In the genomic region with DNA sequence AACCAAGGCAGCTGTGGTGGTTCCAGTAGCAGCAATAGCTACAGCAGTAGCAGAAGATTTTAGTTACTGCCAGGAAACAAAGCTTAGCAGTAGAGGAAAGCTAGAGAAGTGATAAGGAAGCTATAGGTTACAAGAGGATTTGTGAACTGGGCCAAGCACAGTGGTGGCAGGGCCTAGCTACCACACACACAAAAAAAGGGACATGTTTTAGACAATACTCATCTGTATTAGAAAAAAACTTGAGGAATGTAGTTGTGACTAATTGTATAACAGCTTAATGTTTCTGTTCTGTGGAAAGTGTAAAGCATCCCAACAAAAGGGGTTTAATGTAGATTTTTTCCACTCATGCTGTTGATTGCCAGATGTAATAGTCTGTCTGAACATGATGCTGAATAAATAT, we compare ENCODE assay signal across 22 cellular contexts.
"Had no signal": no experiment of that assay in that cellular context is flagged by ENCODE, and none has a peak within 500 bp of the region (broad histone marks: within the 10 kb centered on the region; RNA-seq: fewer than 3 reads in every experiment).

No MANE protein-coding gene starts in this region.

- H3K9me3 ChIP-seq: body of pancreas, SK-N-SH had no signal

- H3K4me3 Mint-ChIP-seq: activated CD8-positive, alpha-beta T cell treated with anti-CD3 and anti-CD28 coated beads, Interleukin-2, amount 10 ng/mL, durations not matched to agents 7 days and 5 days; activated naive CD4-positive, alpha-beta T cell treated with anti-CD3 and anti-CD28 coated beads, Interleukin-2, amount 50 U/mL, for 24 hours; central memory CD8-positive, alpha-beta T cell had no signal

- H3K4me3 ChIP-seq: body of pancreas had no signal

- H3K4me2 ChIP-seq: SK-N-SH had no signal

- H3K27ac Mint-ChIP-seq: activated CD8-positive, alpha-beta T cell treated with anti-CD3 and anti-CD28 coated beads, Interleukin-2, amount 10 ng/mL, durations not matched to agents 7 days and 5 days had no signal

- H3K27me3 ChIP-seq: body of pancreas had no signal

- H3K36me3 ChIP-seq: WERI-Rb-1 had no signal

- DNase-seq: activated CD4-positive, alpha-beta T cell treated with anti-CD3 and anti-CD28 coated beads for 48 hours; activated CD4-positive, alpha-beta T cell treated with anti-CD3 and anti-CD28 coated beads, Interleukin-2, amount 50 U/mL, for 4 hours; activated CD8-positive, alpha-beta memory T cell treated with anti-CD3 and anti-CD28 coated beads, Interleukin-2, amount 50 U/mL, for 48 hours; activated CD8-positive, alpha-beta T cell treated with anti-CD3 and anti-CD28 coated beads, Interleukin-2, amount 10 ng/mL, durations not matched to agents 7 days and 5 days; activated effector memory CD4-positive, alpha-beta T cell treated with Interleukin-2 at 50 U/mL for 16 hours; activated naive CD4-positive, alpha-beta T cell; activated T-cell treated with anti-CD3 and anti-CD28 coated beads, Interleukin-2, amount 50 U/mL, for 1 hour; aorta; body of pancreas; NCI-H1048; NCI-H1930; NCI-H2107; NCI-H2171 treated with DMSO at 0.1 percent for 48 hours; NCI-H226; NCI-H526 treated with DMSO at 0.1 percent for 48 hours; NCI-H82; RPMI8226; SK-N-SH; T-helper 1 cell; WERI-Rb-1 had no signal

- H3K27ac ChIP-seq: body of pancreas, WERI-Rb-1 had no signal

- H3K9ac ChIP-seq: SK-N-SH had no signal

- H3K4me1 Mint-ChIP-seq: activated naive CD4-positive, alpha-beta T cell treated with anti-CD3 and anti-CD28 coated beads, Interleukin-2, amount 50 U/mL, for 24 hours; central memory CD8-positive, alpha-beta T cell had no signal

- H3K4me1 ChIP-seq: body of pancreas had no signal
